13 cellular contexts compared by ENCODE assay signal in genomic region chr4:54586343-54586953, GRCh38.
DNase-seq lines count a peak whose midpoint lies in the region; ATAC-seq and TF ChIP-seq lines count a peak whose summit lies in the region.
"Had no signal": no experiment of that assay in that cellular context is flagged by ENCODE, and none has a peak within 500 bp of the region (broad histone marks: within the 10 kb centered on the region; RNA-seq: fewer than 3 reads in every experiment).

No MANE protein-coding gene starts in this region.

- H3K36me3 Mint-ChIP-seq in HFFc6 (ENCODE audit: low read depth) (no peaks in the 10 kb centered on the region), nephron progenitor cell (ENCODE audit: low read depth) (no peaks in the 10 kb centered on the region)
- no peaks in the 10 kb centered on the region for H3K36me3 Mint-ChIP-seq in activated CD4-positive, alpha-beta T cell treated with anti-CD3 and anti-CD28 coated beads for 36 hours (ENCODE audit: low read depth)
- H3K36me3 Mint-ChIP-seq: natural killer cell treated with Interleukin-12 subunit alpha and Interleukin-12 subunit beta and Interleukin-15 and Interleukin-18, amount 100 ng/mL, for 72 hours had no signal

- peaks cover 23% of the 10 kb centered on the region for H3K4me1 ChIP-seq in foreskin keratinocyte
- H3K4me1 ChIP-seq in suprapubic skin: peaks cover 20% of the 10 kb centered on the region

- in situ Hi-C loops in SK-MEL-5 (cut with HindIII; ENCODE audit: low pct_unique_long_range_greater_than_20kb, low sequenced_read_pairs): no loop called here

- intact Hi-C loops in activated CD4-positive, alpha-beta T cell treated with anti-CD3 and anti-CD28 coated beads for 36 hours (cut with DNase I, micrococcal nuclease): no loop called here

- CTCF ChIA-PET in activated CD4-positive, alpha-beta T cell treated with anti-CD3 and anti-CD28 coated beads for 36 hours (lab: Charles Lee): interaction anchor here (0.6 kb wide), 2 partner anchors 40 to 207 kb away, joined by 3 read pairs; no protein-coding TSS in a partner anchor

- H3K9me3 ChIP-seq in suprapubic skin: no peaks in the 10 kb centered on the region

- no peak for TF ChIP-seq EP300 in suprapubic skin (IDR thresholded peaks at IDR 0.05)

- TF ChIP-seq POLR2A in suprapubic skin (IDR thresholded peaks at IDR 0.05): no peak

- H3K4me1 Mint-ChIP-seq in HFFc6 (ENCODE audit: low read depth) (peaks cover 30% of the 10 kb centered on the region), nephron progenitor cell (peaks cover 11% of the 10 kb centered on the region)
- H3K4me1 Mint-ChIP-seq in activated CD4-positive, alpha-beta T cell treated with anti-CD3 and anti-CD28 coated beads for 36 hours: no peaks in the 10 kb centered on the region

- no peaks in the 10 kb centered on the region for H3K9me3 Mint-ChIP-seq in HFFc6
- H3K9me3 Mint-ChIP-seq in activated CD4-positive, alpha-beta T cell treated with anti-CD3 and anti-CD28 coated beads for 36 hours (ENCODE audit: low read depth): no peaks in the 10 kb centered on the region
- H3K9me3 Mint-ChIP-seq in nephron progenitor cell: no peaks in the 10 kb centered on the region
- H3K9me3 Mint-ChIP-seq: CD4-positive, alpha-beta T cell; natural killer cell treated with Interleukin-12 subunit alpha and Interleukin-12 subunit beta and Interleukin-15 and Interleukin-18, amount 100 ng/mL, for 72 hours had no signal

- TF ChIP-seq CTCF in HFFc6 (IDR thresholded peaks at IDR 0.05) (no peak), foreskin keratinocyte (conservative IDR thresholded peaks at IDR 0.05) (no peak), suprapubic skin (IDR thresholded peaks at IDR 0.05) (no peak), nephron progenitor cell (IDR thresholded peaks at IDR 0.05) (no peak)

- ATAC-seq in foreskin keratinocyte: peak; percentile 70
- no peak for ATAC-seq in activated CD4-positive, alpha-beta T cell treated with anti-CD3 and anti-CD28 coated beads for 36 hours
- ATAC-seq: natural killer cell treated with Interleukin-12 subunit alpha and Interleukin-12 subunit beta and Interleukin-15 and Interleukin-18, amount 100 ng/mL, for 72 hours had no signal

- H3K27me3 Mint-ChIP-seq in HFFc6 (ENCODE audit: insufficient read depth) (peaks cover 4% of the 10 kb centered on the region; the same call in 1 of the 2 replicates), nephron progenitor cell (ENCODE audit: low read depth, poor library complexity) (no peaks in the 10 kb centered on the region)
- peaks cover 2% of the 10 kb centered on the region for H3K27me3 Mint-ChIP-seq in activated CD4-positive, alpha-beta T cell treated with anti-CD3 and anti-CD28 coated beads for 36 hours

- peak overlapping the region; percentile 70; the same call in 1 of the 2 replicates for H3K27ac Mint-ChIP-seq in HFFc6
- no peak overlapping the region for H3K27ac Mint-ChIP-seq in activated CD4-positive, alpha-beta T cell treated with anti-CD3 and anti-CD28 coated beads for 36 hours
- no peak overlapping the region for H3K27ac Mint-ChIP-seq in nephron progenitor cell
- H3K27ac Mint-ChIP-seq: CD4-positive, alpha-beta T cell; natural killer cell treated with Interleukin-12 subunit alpha and Interleukin-12 subunit beta and Interleukin-15 and Interleukin-18, amount 100 ng/mL, for 72 hours had no signal

- H3K27me3 ChIP-seq in foreskin keratinocyte (no peaks in the 10 kb centered on the region), suprapubic skin (no peaks in the 10 kb centered on the region)

- DNase-seq in AG08396 (ENCODE audit: low spot score) (peak; percentile 15), HFFc6 (peak; percentile 87), SK-MEL-5 (ENCODE audit: low read depth, low spot score) (peak; percentile 45), foreskin keratinocyte (peak; percentile 38 to 71), suprapubic skin (ENCODE audit: low spot score in 2 of 2) (no peak), nephron progenitor cell (no peak)
- DNase-seq in activated CD4-positive, alpha-beta T cell treated with anti-CD3 and anti-CD28 coated beads for 36 hours: no peak
- DNase-seq in stimulated activated CD4-positive, alpha-beta T cell treated with anti-CD3 and anti-CD28 coated beads, Interleukin-4, amount 100 ng/mL, for 4 hours: no peak
- DNase-seq: activated T-cell treated with anti-CD3 and anti-CD28 coated beads, Interleukin-2, amount 50 U/mL, for 1 hour; CD4-positive, alpha-beta T cell; cortex of kidney had no signal

- no peak overlapping the region for H3K4me3 ChIP-seq in suprapubic skin

- H3K4me3 Mint-ChIP-seq in HFFc6 (peak overlapping the region; percentile 44; the same call in 1 of the 2 replicates), nephron progenitor cell (no peak overlapping the region)
- H3K4me3 Mint-ChIP-seq in activated CD4-positive, alpha-beta T cell treated with anti-CD3 and anti-CD28 coated beads for 36 hours: no peak overlapping the region
- H3K4me3 Mint-ChIP-seq: CD4-positive, alpha-beta T cell; natural killer cell treated with Interleukin-12 subunit alpha and Interleukin-12 subunit beta and Interleukin-15 and Interleukin-18, amount 100 ng/mL, for 72 hours had no signal

- H3K27ac ChIP-seq in foreskin keratinocyte (no peak overlapping the region), suprapubic skin (no peak overlapping the region)
- H3K27ac ChIP-seq: KMS-11 had no signal

- 50% methylated on average over 5 of the region's 5 CpGs for WGBS in suprapubic skin

- H3K36me3 ChIP-seq in suprapubic skin: no peaks in the 10 kb centered on the region

- POLR2A ChIA-PET in activated CD4-positive, alpha-beta T cell treated with anti-CD3 and anti-CD28 coated beads for 36 hours (lab: Charles Lee): interaction anchor here (0.6 kb wide), 1 partner anchor 247 kb away, joined by 4 read pairs; no protein-coding TSS in a partner anchor

Comparison
In these comparisons a context has a peak if more than half of its experiments do, and no peak if none do; other contexts are left out.
1. DNase-seq: peak in AG08396 (single experiment), HFFc6 (single experiment), SK-MEL-5 (single experiment) and foreskin keratinocyte (2 of 2); none in activated CD4-positive, alpha-beta T cell treated with anti-CD3 and anti-CD28 coated beads for 36 hours (single experiment), suprapubic skin (0 of 2), stimulated activated CD4-positive, alpha-beta T cell treated with anti-CD3 and anti-CD28 coated beads, Interleukin-4, amount 100 ng/mL, for 4 hours (0 of 2) and nephron progenitor cell (single experiment).